ENCODE assay signal across 2 cellular contexts in genomic region chr1:50667710-50668356, GRCh38.
TF ChIP-seq lines count a peak whose summit lies in the region.

No MANE protein-coding gene starts in this region.

TF ChIP-seq in WTC11, 78 proteins besides CTCF, POLR2A, EP300 and RAD21 (continued from another document and continues in another):
- TF ChIP-seq ATF6 (CRISPR knock-in tag; IDR thresholded peaks at IDR 0.05) (no peak), AFF4 (CRISPR knock-in tag; IDR thresholded peaks at IDR 0.05; ENCODE audit: borderline replicate concordance) (no peak), AR (CRISPR knock-in tag; IDR thresholded peaks at IDR 0.05) (no peak), TEAD4 (CRISPR knock-in tag; IDR thresholded peaks at IDR 0.05) (no peak), E2F4 (CRISPR knock-in tag; IDR thresholded peaks at IDR 0.05; ENCODE audit: borderline replicate concordance, low read depth) (no peak), SOX15 (CRISPR knock-in tag; IDR thresholded peaks at IDR 0.05) (no peak), GABPB1 (CRISPR knock-in tag; IDR thresholded peaks at IDR 0.05) (no peak), USF2 (CRISPR knock-in tag; IDR thresholded peaks at IDR 0.05) (no peak), ZNF425 (CRISPR knock-in tag; conservative IDR thresholded peaks at IDR 0.05) (no peak), SMAD4 (CRISPR knock-in tag; IDR thresholded peaks at IDR 0.05) (no peak)

TF ChIP-seq in endothelial cell of umbilical vein, 7 proteins besides CTCF, POLR2A, EP300 and RAD21 (continued from another document):
- TF ChIP-seq MAX (IDR thresholded peaks at IDR 0.05; ENCODE audit: insufficient read depth, insufficient read length) = no peak
